ENCODE assay signal across 1 cellular context in the genomic region with DNA sequence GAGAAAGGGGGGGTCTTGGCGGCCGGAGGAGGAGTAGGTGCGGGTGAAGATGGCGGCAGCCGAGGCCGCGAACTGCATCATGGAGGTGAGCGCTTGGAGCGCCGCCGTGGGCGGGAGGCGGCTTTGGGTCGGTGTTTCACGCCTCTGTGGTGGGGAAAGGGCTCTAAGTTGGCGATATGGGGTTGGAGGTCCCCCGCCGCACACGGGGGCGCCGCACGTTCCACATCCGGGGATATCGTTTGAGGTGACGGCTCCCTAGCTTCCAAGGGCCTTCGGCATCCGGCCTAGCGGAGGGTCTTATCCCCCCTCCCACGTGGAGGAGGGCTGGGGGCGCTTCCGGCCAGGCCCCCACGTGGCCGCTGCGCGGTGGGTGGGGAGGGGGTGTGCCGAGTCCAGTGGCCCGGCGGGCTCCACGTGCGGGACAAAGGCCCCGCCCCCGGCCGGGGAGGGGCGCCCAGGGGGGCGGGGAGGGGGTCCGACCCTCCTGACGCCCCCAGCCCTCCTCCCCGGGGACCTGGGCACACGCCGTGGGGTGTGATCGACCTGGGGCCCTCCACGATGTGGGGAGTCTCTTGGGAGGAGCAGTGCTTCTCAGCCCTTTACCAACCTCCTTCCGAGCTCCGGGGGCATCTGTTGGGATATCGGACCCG.
TF ChIP-seq lines count a peak whose summit lies in the region.

A gene (plus strand): TSS at position 40 of the 650 bp plus-strand sequence. CDS start 10 bp downstream, at position 50.

TF ChIP-seq in HepG2, 621 proteins besides CTCF, POLR2A, EP300 and RAD21 (continued from another document and continues in another):
- TF ChIP-seq, protein P1, sequence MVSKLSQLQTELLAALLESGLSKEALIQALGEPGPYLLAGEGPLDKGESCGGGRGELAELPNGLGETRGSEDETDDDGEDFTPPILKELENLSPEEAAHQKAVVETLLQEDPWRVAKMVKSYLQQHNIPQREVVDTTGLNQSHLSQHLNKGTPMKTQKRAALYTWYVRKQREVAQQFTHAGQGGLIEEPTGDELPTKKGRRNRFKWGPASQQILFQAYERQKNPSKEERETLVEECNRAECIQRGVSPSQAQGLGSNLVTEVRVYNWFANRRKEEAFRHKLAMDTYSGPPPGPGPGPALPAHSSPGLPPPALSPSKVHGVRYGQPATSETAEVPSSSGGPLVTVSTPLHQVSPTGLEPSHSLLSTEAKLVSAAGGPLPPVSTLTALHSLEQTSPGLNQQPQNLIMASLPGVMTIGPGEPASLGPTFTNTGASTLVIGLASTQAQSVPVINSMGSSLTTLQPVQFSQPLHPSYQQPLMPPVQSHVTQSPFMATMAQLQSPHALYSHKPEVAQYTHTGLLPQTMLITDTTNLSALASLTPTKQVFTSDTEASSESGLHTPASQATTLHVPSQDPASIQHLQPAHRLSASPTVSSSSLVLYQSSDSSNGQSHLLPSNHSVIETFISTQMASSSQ (IDR thresholded peaks at IDR 0.05; ENCODE audit: low read depth), result no peak
- TF ChIP-seq, protein P1 (CRISPR knock-in tag; IDR thresholded peaks at IDR 0.05; ENCODE audit: borderline replicate concordance), result peak; percentile 46; the same call in 1 of the 2 replicates
- no peak for TF ChIP-seq EZH2 (conservative IDR thresholded peaks at IDR 0.05; ENCODE audit: low read depth, low read length)
- no peak for TF ChIP-seq ZNF552 (CRISPR knock-in tag; IDR thresholded peaks at IDR 0.05; ENCODE audit: borderline replicate concordance)
- TF ChIP-seq TGIF2 (CRISPR knock-in tag; IDR thresholded peaks at IDR 0.05), result peak; percentile 79
- TF ChIP-seq HNF4G (IDR thresholded peaks at IDR 0.05; ENCODE audit: borderline replicate concordance, low read depth, low read length), result no peak
- no peak for TF ChIP-seq HNF4G (CRISPR knock-in tag; IDR thresholded peaks at IDR 0.05; ENCODE audit: borderline replicate concordance, low read depth)
- no peak for TF ChIP-seq ONECUT2 (CRISPR knock-in tag; IDR thresholded peaks at IDR 0.05)
- TF ChIP-seq, protein P2, sequence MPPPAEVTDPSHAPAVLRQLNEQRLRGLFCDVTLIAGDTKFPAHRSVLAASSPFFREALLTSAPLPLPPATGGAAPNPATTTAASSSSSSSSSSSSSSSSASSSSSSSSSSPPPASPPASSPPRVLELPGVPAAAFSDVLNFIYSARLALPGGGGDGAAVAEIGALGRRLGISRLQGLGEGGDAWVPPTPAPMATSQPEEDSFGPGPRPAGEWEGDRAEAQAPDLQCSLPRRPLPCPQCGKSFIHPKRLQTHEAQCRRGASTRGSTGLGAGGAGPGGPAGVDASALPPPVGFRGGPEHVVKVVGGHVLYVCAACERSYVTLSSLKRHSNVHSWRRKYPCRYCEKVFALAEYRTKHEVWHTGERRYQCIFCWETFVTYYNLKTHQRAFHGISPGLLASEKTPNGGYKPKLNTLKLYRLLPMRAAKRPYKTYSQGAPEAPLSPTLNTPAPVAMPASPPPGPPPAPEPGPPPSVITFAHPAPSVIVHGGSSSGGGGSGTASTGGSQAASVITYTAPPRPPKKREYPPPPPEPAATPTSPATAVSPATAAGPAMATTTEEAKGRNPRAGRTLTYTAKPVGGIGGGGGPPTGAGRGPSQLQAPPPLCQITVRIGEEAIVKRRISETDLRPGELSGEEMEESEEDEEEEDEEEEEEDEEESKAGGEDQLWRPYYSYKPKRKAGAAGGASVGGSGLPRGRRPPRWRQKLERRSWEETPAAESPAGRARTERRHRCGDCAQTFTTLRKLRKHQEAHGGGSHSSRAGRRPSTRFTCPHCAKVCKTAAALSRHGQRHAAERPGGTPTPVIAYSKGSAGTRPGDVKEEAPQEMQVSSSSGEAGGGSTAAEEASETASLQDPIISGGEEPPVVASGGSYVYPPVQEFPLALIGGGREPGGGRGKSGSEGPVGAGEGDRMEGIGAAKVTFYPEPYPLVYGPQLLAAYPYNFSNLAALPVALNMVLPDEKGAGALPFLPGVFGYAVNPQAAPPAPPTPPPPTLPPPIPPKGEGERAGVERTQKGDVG (CRISPR knock-in tag; IDR thresholded peaks at IDR 0.05; ENCODE audit: borderline replicate concordance), result no peak
- TF ChIP-seq ZNF253 (CRISPR knock-in tag; IDR thresholded peaks at IDR 0.05; ENCODE audit: borderline replicate concordance), result no peak
- TF ChIP-seq YY1 (IDR thresholded peaks at IDR 0.05; ENCODE audit: insufficient read depth, insufficient replicate concordance, low read depth, low read length), result peak; percentile 93
- TF ChIP-seq, protein P3, sequence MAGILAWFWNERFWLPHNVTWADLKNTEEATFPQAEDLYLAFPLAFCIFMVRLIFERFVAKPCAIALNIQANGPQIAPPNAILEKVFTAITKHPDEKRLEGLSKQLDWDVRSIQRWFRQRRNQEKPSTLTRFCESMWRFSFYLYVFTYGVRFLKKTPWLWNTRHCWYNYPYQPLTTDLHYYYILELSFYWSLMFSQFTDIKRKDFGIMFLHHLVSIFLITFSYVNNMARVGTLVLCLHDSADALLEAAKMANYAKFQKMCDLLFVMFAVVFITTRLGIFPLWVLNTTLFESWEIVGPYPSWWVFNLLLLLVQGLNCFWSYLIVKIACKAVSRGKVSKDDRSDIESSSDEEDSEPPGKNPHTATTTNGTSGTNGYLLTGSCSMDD (CRISPR knock-in tag; IDR thresholded peaks at IDR 0.05), result no peak
- no peak for TF ChIP-seq RCOR2 (CRISPR knock-in tag; IDR thresholded peaks at IDR 0.05)
- no peak for TF ChIP-seq FOXA1 (IDR thresholded peaks at IDR 0.05)
- TF ChIP-seq FOXA1 (CRISPR knock-in tag; IDR thresholded peaks at IDR 0.05), result no peak
- no peak for TF ChIP-seq ARHGAP35 (CRISPR knock-in tag; IDR thresholded peaks at IDR 0.05; ENCODE audit: borderline replicate concordance)
- TF ChIP-seq, protein P4, sequence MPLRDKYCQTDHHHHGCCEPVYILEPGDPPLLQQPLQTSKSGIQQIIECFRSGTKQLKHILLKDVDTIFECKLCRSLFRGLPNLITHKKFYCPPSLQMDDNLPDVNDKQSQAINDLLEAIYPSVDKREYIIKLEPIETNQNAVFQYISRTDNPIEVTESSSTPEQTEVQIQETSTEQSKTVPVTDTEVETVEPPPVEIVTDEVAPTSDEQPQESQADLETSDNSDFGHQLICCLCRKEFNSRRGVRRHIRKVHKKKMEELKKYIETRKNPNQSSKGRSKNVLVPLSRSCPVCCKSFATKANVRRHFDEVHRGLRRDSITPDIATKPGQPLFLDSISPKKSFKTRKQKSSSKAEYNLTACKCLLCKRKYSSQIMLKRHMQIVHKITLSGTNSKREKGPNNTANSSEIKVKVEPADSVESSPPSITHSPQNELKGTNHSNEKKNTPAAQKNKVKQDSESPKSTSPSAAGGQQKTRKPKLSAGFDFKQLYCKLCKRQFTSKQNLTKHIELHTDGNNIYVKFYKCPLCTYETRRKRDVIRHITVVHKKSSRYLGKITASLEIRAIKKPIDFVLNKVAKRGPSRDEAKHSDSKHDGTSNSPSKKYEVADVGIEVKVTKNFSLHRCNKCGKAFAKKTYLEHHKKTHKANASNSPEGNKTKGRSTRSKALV (CRISPR knock-in tag; IDR thresholded peaks at IDR 0.05), result no peak; the same call in 1 of the 2 replicates
- no peak for TF ChIP-seq ZNF749 (CRISPR knock-in tag; IDR thresholded peaks at IDR 0.05; ENCODE audit: borderline replicate concordance)
- TF ChIP-seq HCFC1 (IDR thresholded peaks at IDR 0.05; ENCODE audit: low read depth, low read length), result no peak
- TF ChIP-seq, protein P5, sequence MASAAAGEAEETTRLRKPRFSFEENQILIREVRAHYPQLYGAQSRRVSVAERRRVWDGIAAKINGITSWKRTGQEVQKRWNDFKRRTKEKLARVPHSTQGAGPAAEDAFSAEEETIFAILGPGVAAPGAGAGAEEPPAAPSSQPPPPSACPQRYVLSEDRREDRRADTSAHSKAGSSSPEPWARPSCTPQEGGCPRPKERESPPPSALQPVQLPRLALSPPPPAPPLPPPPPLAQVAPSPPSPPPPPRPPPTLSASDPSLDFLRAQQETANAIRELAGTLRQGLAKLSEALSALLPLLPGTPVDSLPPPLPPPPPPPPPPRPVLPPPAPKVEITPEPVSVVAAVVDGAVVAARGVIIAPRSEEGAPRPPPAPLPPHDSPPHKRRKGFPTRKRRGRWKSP (CRISPR knock-in tag; IDR thresholded peaks at IDR 0.05), result peak; percentile 23; the same call in 1 of the 2 replicates
- TF ChIP-seq ZNF10 (CRISPR knock-in tag; IDR thresholded peaks at IDR 0.05; ENCODE audit: borderline replicate concordance, low read depth), result no peak
- TF ChIP-seq, protein P6, sequence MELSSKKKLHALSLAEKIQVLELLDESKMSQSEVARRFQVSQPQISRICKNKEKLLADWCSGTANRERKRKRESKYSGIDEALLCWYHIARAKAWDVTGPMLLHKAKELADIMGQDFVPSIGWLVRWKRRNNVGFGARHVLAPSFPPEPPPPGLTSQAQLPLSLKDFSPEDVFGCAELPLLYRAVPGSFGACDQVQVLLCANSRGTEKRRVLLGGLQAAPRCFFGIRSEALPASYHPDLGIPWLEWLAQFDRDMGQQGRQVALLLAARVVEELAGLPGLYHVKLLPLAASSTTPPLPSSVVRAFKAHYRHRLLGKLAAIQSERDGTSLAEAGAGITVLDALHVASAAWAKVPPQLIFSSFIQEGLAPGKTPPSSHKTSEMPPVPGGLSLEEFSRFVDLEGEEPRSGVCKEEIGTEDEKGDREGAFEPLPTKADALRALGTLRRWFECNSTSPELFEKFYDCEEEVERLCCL (CRISPR knock-in tag; IDR thresholded peaks at IDR 0.05; ENCODE audit: borderline replicate concordance), result no peak
- no peak for TF ChIP-seq ZNF674 (CRISPR knock-in tag; IDR thresholded peaks at IDR 0.05; ENCODE audit: low read depth)
- no peak for TF ChIP-seq ZNF567 (CRISPR knock-in tag; IDR thresholded peaks at IDR 0.05; ENCODE audit: borderline replicate concordance)
- TF ChIP-seq, protein P7, sequence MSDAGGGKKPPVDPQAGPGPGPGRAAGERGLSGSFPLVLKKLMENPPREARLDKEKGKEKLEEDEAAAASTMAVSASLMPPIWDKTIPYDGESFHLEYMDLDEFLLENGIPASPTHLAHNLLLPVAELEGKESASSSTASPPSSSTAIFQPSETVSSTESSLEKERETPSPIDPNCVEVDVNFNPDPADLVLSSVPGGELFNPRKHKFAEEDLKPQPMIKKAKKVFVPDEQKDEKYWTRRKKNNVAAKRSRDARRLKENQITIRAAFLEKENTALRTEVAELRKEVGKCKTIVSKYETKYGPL (CRISPR knock-in tag; IDR thresholded peaks at IDR 0.05), result no peak
- TF ChIP-seq JDP2 (CRISPR knock-in tag; IDR thresholded peaks at IDR 0.05; ENCODE audit: borderline replicate concordance), result no peak
- TF ChIP-seq, protein P8, sequence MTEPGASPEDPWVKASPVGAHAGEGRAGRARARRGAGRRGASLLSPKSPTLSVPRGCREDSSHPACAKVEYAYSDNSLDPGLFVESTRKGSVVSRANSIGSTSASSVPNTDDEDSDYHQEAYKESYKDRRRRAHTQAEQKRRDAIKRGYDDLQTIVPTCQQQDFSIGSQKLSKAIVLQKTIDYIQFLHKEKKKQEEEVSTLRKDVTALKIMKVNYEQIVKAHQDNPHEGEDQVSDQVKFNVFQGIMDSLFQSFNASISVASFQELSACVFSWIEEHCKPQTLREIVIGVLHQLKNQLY (CRISPR knock-in tag; IDR thresholded peaks at IDR 0.05), result no peak
- no peak for TF ChIP-seq TOE1 (CRISPR knock-in tag; IDR thresholded peaks at IDR 0.05)
- TF ChIP-seq ETV5 (CRISPR knock-in tag; IDR thresholded peaks at IDR 0.05; ENCODE audit: borderline replicate concordance), result peak; percentile 82
- peak; percentile 68; the same call in 1 of the 2 replicates for TF ChIP-seq HOXD1 (CRISPR knock-in tag; IDR thresholded peaks at IDR 0.05)
- TF ChIP-seq TEAD2 (CRISPR knock-in tag; IDR thresholded peaks at IDR 0.05), result no peak
- TF ChIP-seq, protein P9, sequence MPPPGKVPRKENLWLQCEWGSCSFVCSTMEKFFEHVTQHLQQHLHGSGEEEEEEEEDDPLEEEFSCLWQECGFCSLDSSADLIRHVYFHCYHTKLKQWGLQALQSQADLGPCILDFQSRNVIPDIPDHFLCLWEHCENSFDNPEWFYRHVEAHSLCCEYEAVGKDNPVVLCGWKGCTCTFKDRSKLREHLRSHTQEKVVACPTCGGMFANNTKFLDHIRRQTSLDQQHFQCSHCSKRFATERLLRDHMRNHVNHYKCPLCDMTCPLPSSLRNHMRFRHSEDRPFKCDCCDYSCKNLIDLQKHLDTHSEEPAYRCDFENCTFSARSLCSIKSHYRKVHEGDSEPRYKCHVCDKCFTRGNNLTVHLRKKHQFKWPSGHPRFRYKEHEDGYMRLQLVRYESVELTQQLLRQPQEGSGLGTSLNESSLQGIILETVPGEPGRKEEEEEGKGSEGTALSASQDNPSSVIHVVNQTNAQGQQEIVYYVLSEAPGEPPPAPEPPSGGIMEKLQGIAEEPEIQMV (CRISPR knock-in tag; IDR thresholded peaks at IDR 0.05; ENCODE audit: low read depth), result no peak
- peak; percentile 88; the same call in 1 of the 2 replicates for TF ChIP-seq KAT7 (CRISPR knock-in tag; IDR thresholded peaks at IDR 0.05; ENCODE audit: borderline replicate concordance)
- TF ChIP-seq ZSCAN21 (CRISPR knock-in tag; IDR thresholded peaks at IDR 0.05; ENCODE audit: borderline replicate concordance), result peak; percentile 86
- TF ChIP-seq NFIB (CRISPR knock-in tag; IDR thresholded peaks at IDR 0.05; ENCODE audit: borderline replicate concordance), result no peak
- TF ChIP-seq CBX2 (IDR thresholded peaks at IDR 0.05; ENCODE audit: low read depth, low read length), result no peak
- TF ChIP-seq CBX2 (CRISPR knock-in tag; IDR thresholded peaks at IDR 0.05; ENCODE audit: low read depth), result no peak
- TF ChIP-seq, protein P10, sequence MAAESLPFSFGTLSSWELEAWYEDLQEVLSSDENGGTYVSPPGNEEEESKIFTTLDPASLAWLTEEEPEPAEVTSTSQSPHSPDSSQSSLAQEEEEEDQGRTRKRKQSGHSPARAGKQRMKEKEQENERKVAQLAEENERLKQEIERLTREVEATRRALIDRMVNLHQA (CRISPR knock-in tag; IDR thresholded peaks at IDR 0.05), result no peak
- 0 out of 2 replicates have a peak, but pooled peaks have one; percentile 17 for TF ChIP-seq EEA1 (CRISPR knock-in tag; IDR thresholded peaks at IDR 0.05; ENCODE audit: borderline replicate concordance)
- peak; percentile 87; the same call in 1 of the 2 replicates for TF ChIP-seq NFKB2 (CRISPR knock-in tag; IDR thresholded peaks at IDR 0.05; ENCODE audit: borderline replicate concordance)
- TF ChIP-seq, protein P11, sequence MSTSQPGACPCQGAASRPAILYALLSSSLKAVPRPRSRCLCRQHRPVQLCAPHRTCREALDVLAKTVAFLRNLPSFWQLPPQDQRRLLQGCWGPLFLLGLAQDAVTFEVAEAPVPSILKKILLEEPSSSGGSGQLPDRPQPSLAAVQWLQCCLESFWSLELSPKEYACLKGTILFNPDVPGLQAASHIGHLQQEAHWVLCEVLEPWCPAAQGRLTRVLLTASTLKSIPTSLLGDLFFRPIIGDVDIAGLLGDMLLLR (CRISPR knock-in tag; IDR thresholded peaks at IDR 0.05), result peak; percentile 88
- TF ChIP-seq ZNF547 (CRISPR knock-in tag; IDR thresholded peaks at IDR 0.05), result no peak
- no peak for TF ChIP-seq ZNF12 (CRISPR knock-in tag; IDR thresholded peaks at IDR 0.05)
